In the genomic region with DNA sequence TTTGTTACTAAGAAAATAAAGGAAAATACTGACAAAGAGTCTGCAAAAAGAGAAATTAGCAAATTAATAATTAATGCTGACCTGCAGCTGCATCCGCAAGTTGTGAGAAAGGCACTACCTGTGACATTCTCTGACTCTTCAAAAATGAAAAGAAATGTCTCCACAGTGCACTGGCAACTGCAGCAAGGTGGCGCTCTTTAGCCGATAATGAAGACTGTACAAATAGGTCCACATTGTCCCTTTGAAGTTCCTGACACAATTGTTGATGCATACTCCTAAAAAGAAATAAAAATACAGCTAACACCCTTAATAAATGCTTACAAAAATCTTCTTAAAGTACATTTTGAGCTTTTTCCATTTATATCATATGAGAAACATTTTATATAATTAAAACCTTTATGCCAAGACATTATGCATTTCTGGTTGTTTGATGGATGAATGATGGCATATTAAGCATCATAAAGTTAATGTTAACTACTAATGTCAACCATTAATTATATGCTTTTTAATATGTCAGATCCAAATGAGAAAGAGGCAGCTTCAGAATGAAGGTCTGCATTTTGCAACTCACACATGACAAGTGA, we compare ENCODE assay signal across 8 cellular contexts.
DNase-seq lines count a peak whose midpoint lies in the region; ATAC-seq and TF ChIP-seq lines count a peak whose summit lies in the region.

No MANE protein-coding gene starts in this region.

- H3K9me3 ChIP-seq in cardiac muscle cell (ENCODE audit: low read depth) = no peaks in the 10 kb centered on the region

- H3K4me1 ChIP-seq in cardiac muscle cell (ENCODE audit: low read depth) = peaks cover 3% of the 10 kb centered on the region

- H3K36me3 ChIP-seq in cardiac muscle cell = no peaks in the 10 kb centered on the region

- intact Hi-C loops in cardiac septum (cut with DNase I) = loop anchor here (5.0 kb wide), 1 partner anchor 206 kb away; no protein-coding TSS in a partner anchor

- H3K4me3 ChIP-seq in cardiac muscle cell (no peak overlapping the region), astrocyte of the cerebellum (ENCODE audit: low read depth, low read length) (no peak overlapping the region)

- in situ Hi-C loops in astrocyte of the cerebellum (cut with HindIII; ENCODE audit: low sequenced_read_pairs) = loop anchor here (5.0 kb wide), 1 partner anchor 106 kb away; no protein-coding TSS in a partner anchor

- TF ChIP-seq CTCF in cardiac muscle cell (IDR thresholded peaks at IDR 0.05; ENCODE audit: low read depth, low read length) = peak; percentile 91
- TF ChIP-seq CTCF in astrocyte of the cerebellum (IDR thresholded peaks at IDR 0.05; ENCODE audit: low read depth, low read length, missing control alignments) = peak; percentile 89

- no peaks in the 10 kb centered on the region for H3K27me3 ChIP-seq in cardiac muscle cell

- no peak overlapping the region for H3K27ac ChIP-seq in cardiac muscle cell

- ATAC-seq in HG02642 (IDR thresholded peaks at IDR 0.05; ENCODE audit: poor library complexity, unreplicated experiment) = peak; percentile 93

- DNase-seq in cardiac muscle cell (ENCODE audit: low read depth in 1 of 2, low spot score in 1 of 2) (peak; percentile 80 to 87), cardiac septum (ENCODE audit: low spot score) (no peak), NCI-H1048 (lab: John Stamatoyannopoulos, UW) (peak; percentile 60), T-helper 9 cell (peak; percentile 47), astrocyte of the cerebellum (ENCODE audit: low read depth) (peak; percentile 55), iPS-NIHi7 (ENCODE audit: extremely low spot score) (peak; percentile 57)
- DNase-seq in stimulated activated CD4-positive, alpha-beta T cell treated with anti-CD3 and anti-CD28 coated beads, Interleukin-15, amount 100 ng/mL, for 48 hours (ENCODE audit: low read depth in 2 of 2) = peak; percentile 17 to 43
